In genomic region chr12:48235796-48236333, GRCh38 we compare ENCODE assay signal across 2 cellular contexts.
TF ChIP-seq lines count a peak whose summit lies in the region.

No MANE protein-coding gene starts in this region.

TF ChIP-seq in HEK293, 187 proteins besides CTCF, POLR2A, EP300 and RAD21 (continued from another document):
- no peak for TF ChIP-seq PATZ1 (tag by site-specific recombination; IDR thresholded peaks at IDR 0.05)
- TF ChIP-seq ZNF214 (tag by site-specific recombination; IDR thresholded peaks at IDR 0.05; ENCODE audit: borderline replicate concordance): no peak
- TF ChIP-seq ZBTB7A (tag by site-specific recombination; IDR thresholded peaks at IDR 0.05; ENCODE audit: low read depth): no peak

TF ChIP-seq in K562, 482 proteins besides CTCF, POLR2A, EP300 and RAD21 (continued from another document and continues in another):
- no peak for TF ChIP-seq E4F1 (CRISPR knock-in tag; IDR thresholded peaks at IDR 0.05; ENCODE audit: borderline replicate concordance)
- no peak for TF ChIP-seq SUPT5H (IDR thresholded peaks at IDR 0.05)
- TF ChIP-seq ZNF407 (IDR thresholded peaks at IDR 0.05; ENCODE audit: low read depth): no peak
- no peak for TF ChIP-seq SAFB2 (IDR thresholded peaks at IDR 0.05; ENCODE audit: borderline replicate concordance, low read depth, low read length, severe bottlenecking)
- peak; percentile 94 for TF ChIP-seq MEF2D (tag; conservative IDR thresholded peaks at IDR 0.05; ENCODE audit: low read depth)
- peak in 1 of 2 experiments; percentile 65; a peak in 2 of 4 replicates for TF ChIP-seq TEAD1 (CRISPR knock-in tag; IDR thresholded peaks at IDR 0.05)
- no peak for TF ChIP-seq CTCFL (IDR thresholded peaks at IDR 0.05; ENCODE audit: borderline replicate concordance, insufficient read depth, low read depth, low read length, poor library complexity, severe bottlenecking)
- TF ChIP-seq ZNF395 (CRISPR knock-in tag; IDR thresholded peaks at IDR 0.05): peak; percentile 95
- peak; percentile 97 for TF ChIP-seq DDX20 (tag; IDR thresholded peaks at IDR 0.05; ENCODE audit: low read depth)
- TF ChIP-seq MCM3 (IDR thresholded peaks at IDR 0.05): no peak
- TF ChIP-seq ZNF121 (CRISPR knock-in tag; conservative IDR thresholded peaks at IDR 0.05): no peak
- 0 out of 2 replicates have a peak, but pooled peaks have one; percentile 64 for TF ChIP-seq TAF7 (tag; IDR thresholded peaks at IDR 0.05)
- TF ChIP-seq HDAC2 (IDR thresholded peaks at IDR 0.05): no peak
- TF ChIP-seq EHMT2 (IDR thresholded peaks at IDR 0.05): no peak
- TF ChIP-seq ZNF609 (CRISPR knock-in tag; IDR thresholded peaks at IDR 0.05; ENCODE audit: borderline replicate concordance): no peak
- TF ChIP-seq MED1 (CRISPR knock-in tag; IDR thresholded peaks at IDR 0.05; ENCODE audit: borderline replicate concordance): no peak
- no peak for TF ChIP-seq ZKSCAN3 (CRISPR knock-in tag; IDR thresholded peaks at IDR 0.05)
- TF ChIP-seq ATF3 (IDR thresholded peaks at IDR 0.05): peak; percentile 82
- TF ChIP-seq ATF3 (CRISPR knock-in tag; conservative IDR thresholded peaks at IDR 0.05): no peak
- no peak for TF ChIP-seq SMAD2 (IDR thresholded peaks at IDR 0.05; ENCODE audit: low read depth, low read length)
- TF ChIP-seq ZNF282 (CRISPR knock-in tag; IDR thresholded peaks at IDR 0.05): no peak
- TF ChIP-seq MTA1 (IDR thresholded peaks at IDR 0.05; ENCODE audit: borderline replicate concordance): no peak
- TF ChIP-seq IRF9 (tag; IDR thresholded peaks at IDR 0.05): peak; percentile 80
- no peak for TF ChIP-seq TFAM (CRISPR knock-in tag; conservative IDR thresholded peaks at IDR 0.05)
- TF ChIP-seq SOX6 (IDR thresholded peaks at IDR 0.05): peak; percentile 68
- no peak for TF ChIP-seq HMGXB4 (CRISPR knock-in tag; IDR thresholded peaks at IDR 0.05)
- no peak for TF ChIP-seq MCM2 (IDR thresholded peaks at IDR 0.05; ENCODE audit: low read depth)
- TF ChIP-seq E2F6 (IDR thresholded peaks at IDR 0.05; ENCODE audit: borderline replicate concordance in 1 of 2, extremely low read depth in 1 of 2, insufficient read depth in 1 of 2, insufficient read length in 1 of 2, low read depth in 1 of 2, low read length in 1 of 2, poor library complexity in 1 of 2, severe bottlenecking in 1 of 2): no peak
- TF ChIP-seq NFE2L1 (tag; IDR thresholded peaks at IDR 0.05; ENCODE audit: borderline replicate concordance, low read depth): peak; percentile 78
- peak; percentile 45; the same call in 1 of the 2 replicates for TF ChIP-seq NCOA1 (IDR thresholded peaks at IDR 0.05; ENCODE audit: low read depth)
